In the genomic region with DNA sequence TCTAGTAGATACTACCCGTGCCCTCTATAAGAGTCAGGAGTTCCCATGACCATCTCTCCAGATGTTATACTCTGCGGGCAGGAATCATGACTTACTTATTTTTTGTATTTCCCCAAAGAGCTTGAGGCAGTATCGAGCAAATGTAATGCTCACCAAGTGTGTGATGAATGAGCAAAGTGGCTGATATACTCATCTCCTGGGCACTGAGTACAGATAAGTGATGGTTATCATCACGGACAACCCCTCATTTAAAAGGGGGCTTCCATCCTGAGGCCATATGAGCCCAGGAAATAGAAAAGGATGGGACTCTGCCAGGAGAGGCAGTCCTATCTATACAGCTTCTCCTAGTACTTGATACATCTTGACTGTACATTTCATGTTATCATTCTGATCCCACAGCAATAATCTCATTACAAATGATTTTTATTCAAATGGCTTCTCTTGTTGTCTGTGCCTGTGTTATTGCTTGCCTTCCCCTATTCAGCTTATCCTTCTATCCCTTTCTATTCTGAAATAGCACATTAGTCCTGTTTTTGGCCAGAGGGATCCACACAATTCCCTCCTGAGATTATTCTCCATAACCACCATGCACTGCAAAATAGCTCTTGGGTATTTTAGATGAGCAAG, we compare ENCODE assay signal across 8 cellular contexts.
"Had no signal": no experiment of that assay in that cellular context is flagged by ENCODE, and none has a peak within 500 bp of the region (broad histone marks: within the 10 kb centered on the region; RNA-seq: fewer than 3 reads in every experiment).

No MANE protein-coding gene starts in this region.

- H3K9ac ChIP-seq: GM23248 had no signal

- H3K4me3 ChIP-seq: GM23248, HAP-1 had no signal

- H3K4me1 ChIP-seq: HAP-1 had no signal

- H3K36me3 ChIP-seq: HAP-1 had no signal

- DNase-seq: GM23248, GOT3, H7, HFFc6 had no signal

- H2AFZ ChIP-seq: GM23248 had no signal

- H3K9me3 ChIP-seq: HAP-1 had no signal

- ATAC-seq: HCT116, HepG2 had no signal

- H3K27ac ChIP-seq: GM23248, HL-60 had no signal
